ENCODE assay signal across 9 cellular contexts in genomic region chr19:45118591-45119355, GRCh38. TPM values are rescaled to one million over a fixed set of nuclear protein-coding genes. Genes with fewer than 3 reads are reported as not detected.
DNase-seq lines count a peak whose midpoint lies in the region; ATAC-seq, FAIRE-seq and TF ChIP-seq lines count a peak whose summit lies in the region.
"Not testable (repeated sequence)": the region's sequence is repeated elsewhere in the genome, so short reads cannot be mapped to it uniquely, and the experiment has no call there.
"Had no signal": no experiment of that assay in that cellular context is flagged by ENCODE, and none has a peak within 500 bp of the region (broad histone marks: within the 10 kb centered on the region; RNA-seq: fewer than 3 reads in every experiment).

No MANE protein-coding gene starts in this region.

- peaks cover 79% of the 10 kb centered on the region for H3K4me1 ChIP-seq in GM12878 (ENCODE audit: control insufficient read depth, insufficient read depth, low read length)

- not testable (repeated sequence) for TF ChIP-seq POLR2A in GM12891 (IDR thresholded peaks at IDR 0.05; ENCODE audit: low read depth, low read length); GM12878 (IDR thresholded peaks at IDR 0.05; ENCODE audit: low read depth, low read length)

- BruUV-seq in GM12878 (replicated peaks; lab: Mats Ljungman, UMichigan), result not testable (repeated sequence)

- peak; percentile 72 for FAIRE-seq in GM12891 (lab: Jason Lieb, UNC)
- not testable (repeated sequence) for FAIRE-seq in GM12878 (lab: Jason Lieb, UNC)

- TF ChIP-seq EP300 in GM12878 (IDR thresholded peaks at IDR 0.05; ENCODE audit: borderline replicate concordance in 1 of 2, control insufficient read depth in 1 of 2, low read depth in 2 of 2, low read length in 2 of 2), result not testable (repeated sequence)

- not testable (repeated sequence) for H4K20me1 ChIP-seq in GM12878 (ENCODE audit: control insufficient read depth, insufficient read depth)

- not testable (repeated sequence) for TF ChIP-seq RAD21 in GM12878 (IDR thresholded peaks at IDR 0.05; ENCODE audit: insufficient read depth, low read depth, low read length)

- peak overlapping the region; percentile 59 to 88 (median 72) for H3K27ac Mint-ChIP-seq in IgD-negative memory B cell
- H3K27ac Mint-ChIP-seq in activated CD4-positive, alpha-beta T cell treated with anti-CD3 and anti-CD28 coated beads for 36 hours, result peak overlapping the region; percentile 19
- H3K27ac Mint-ChIP-seq in naive B cell, result peak overlapping the region; percentile 72 to 94 (median 86)
- H3K27ac Mint-ChIP-seq in type B pancreatic cell, result peak overlapping the region; percentile 50

- DNase-seq in GM12891 (ENCODE audit: insufficient read length, low spot score); GM12878 (ENCODE audit: low read depth, low spot score); type B pancreatic cell (ENCODE audit: extremely low spot score, unreplicated experiment): not testable (repeated sequence)
- DNase-seq in NCI-H345 treated with DMSO at 0.1 percent for 48 hours (lab: John Stamatoyannopoulos, UW; ENCODE audit: unreplicated experiment), result peak; percentile 14
- peak; percentile 46 for DNase-seq in activated CD4-positive, alpha-beta T cell treated with anti-CD3 and anti-CD28 coated beads for 36 hours
- peak; percentile 42 for DNase-seq in naive B cell

- intact Hi-C loops in activated CD4-positive, alpha-beta T cell treated with anti-CD3 and anti-CD28 coated beads for 36 hours (cut with DNase I, micrococcal nuclease); GM12878 (cut with micrococcal nuclease; ENCODE audit: unreplicated experiment): not testable (repeated sequence)

- not testable (repeated sequence) for H3K36me3 Mint-ChIP-seq in IgD-negative memory B cell; activated CD4-positive, alpha-beta T cell treated with anti-CD3 and anti-CD28 coated beads for 36 hours (ENCODE audit: low read depth); naive B cell; type B pancreatic cell

- ATAC-seq in GM21381 (IDR thresholded peaks at IDR 0.05; ENCODE audit: unreplicated experiment) (peak; percentile 44), GM12878 (peak; percentile 57), naive B cell (ENCODE audit: low read depth in 2 of 2) (peak; percentile 53 to 55)
- ATAC-seq in activated CD4-positive, alpha-beta T cell treated with anti-CD3 and anti-CD28 coated beads for 36 hours, result peak; percentile 17

- H2AFZ ChIP-seq in GM12878 (ENCODE audit: control insufficient read depth, low read depth, low read length), result not testable (repeated sequence)

- in situ Hi-C loops in GM12878 (cut with MboI), result not testable (repeated sequence)

- H3K36me3 ChIP-seq in GM12878 (ENCODE audit: control insufficient read depth in 2 of 2, insufficient read depth in 2 of 2, low read length in 1 of 2), result not testable (repeated sequence)

- H3K9me3 Mint-ChIP-seq in IgD-negative memory B cell; activated CD4-positive, alpha-beta T cell treated with anti-CD3 and anti-CD28 coated beads for 36 hours (ENCODE audit: low read depth); naive B cell; type B pancreatic cell: not testable (repeated sequence)

- peak overlapping the region; percentile 81 for H3K4me2 ChIP-seq in GM12878 (ENCODE audit: control insufficient read depth, insufficient read depth)

- 5% methylated on average over 18 of the region's 18 CpGs for WGBS in GM12878 (ENCODE audit: insufficient coverage, insufficient replicate concordance, low lambda C conversion rate, missing lambda C conversion rate)

- peak overlapping the region; percentile 50 for H3K9ac ChIP-seq in GM12878 (ENCODE audit: control insufficient read depth, insufficient read depth, low read length)

- not testable (repeated sequence) for H3K27me3 ChIP-seq in GM12878 (replicated peaks in 1 of 2; ENCODE audit: control insufficient read depth in 2 of 2, insufficient read depth in 2 of 2, low read length in 1 of 2)

- RAD21 ChIA-PET in GM12878 (lab: Charles Lee; ENCODE audit: unreplicated experiment), result interaction anchor here (1.0 to 2.2 kb wide), 5 partner anchors 15 to 207 kb away, joined by 3 to 12 read pairs (median 4); partner anchors contain the start of genes BLOC1S3 and TRAPPC6A

- CTCF ChIA-PET in activated CD4-positive, alpha-beta T cell treated with anti-CD3 and anti-CD28 coated beads for 36 hours (lab: Charles Lee), result interaction anchor here (0.5 to 1.9 kb wide), 5 partner anchors 12 to 416 kb away, joined by 3 to 4 read pairs (median 3); partner anchors contain the start of gene PPP1R37
- CTCF ChIA-PET in GM12878 (lab: Yijun Ruan, JAX), result interaction anchor here (0.7 to 3.2 kb wide), 10 partner anchors 8 to 360 kb away, joined by 3 to 16 read pairs (median 6); partner anchors contain the start of genes BLOC1S3, PPP1R37 and TRAPPC6A

- peak overlapping the region; percentile 9 to 78 (median 58) for H3K4me3 Mint-ChIP-seq in IgD-negative memory B cell
- peak overlapping the region; percentile 39 for H3K4me3 Mint-ChIP-seq in activated CD4-positive, alpha-beta T cell treated with anti-CD3 and anti-CD28 coated beads for 36 hours
- H3K4me3 Mint-ChIP-seq in naive B cell, result peak overlapping the region; percentile 25 to 87 (median 74)
- not testable (repeated sequence) for H3K4me3 Mint-ChIP-seq in type B pancreatic cell

- POLR2A ChIA-PET in activated CD4-positive, alpha-beta T cell treated with anti-CD3 and anti-CD28 coated beads for 36 hours (lab: Charles Lee), result interaction anchor here (0.5 to 0.9 kb wide), 4 partner anchors 36 to 354 kb away, joined by 3 to 5 read pairs (median 4); no protein-coding TSS in a partner anchor
- POLR2A ChIA-PET in GM12878 (lab: Charles Lee), result interaction anchor here (0.7 to 2.9 kb wide), 8 partner anchors 14 to 349 kb away, joined by 3 to 18 read pairs (median 6); partner anchors contain the start of genes BLOC1S3, FOSB, PPP1R37 and TRAPPC6A

- not testable (repeated sequence) for TF ChIP-seq CTCF in GM12878 (IDR thresholded peaks at IDR 0.05 in 2 of 3, conservative IDR thresholded peaks at IDR 0.05 in 1 of 3; ENCODE audit: control insufficient read depth in 2 of 3, extremely low read depth in 1 of 3, insufficient read depth in 1 of 3, low read depth in 3 of 3, low read length in 3 of 3); type B pancreatic cell (conservative IDR thresholded peaks at IDR 0.05)

- H3K4me1 Mint-ChIP-seq in IgD-negative memory B cell (peaks cover 39 to 40% (median 40%) of the 10 kb centered on the region in 3 donors), naive B cell (peaks cover 54 to 93% (median 84%) of the 10 kb centered on the region in 3 donors), type B pancreatic cell (ENCODE audit: unreplicated experiment) (peaks cover 38% of the 10 kb centered on the region)
- peaks cover 69% of the 10 kb centered on the region for H3K4me1 Mint-ChIP-seq in activated CD4-positive, alpha-beta T cell treated with anti-CD3 and anti-CD28 coated beads for 36 hours

- SMC1A ChIA-PET in GM12878 (lab: Charles Lee; ENCODE audit: uncharacterized antibody, unreplicated experiment), result interaction anchor here (1.0 to 2.3 kb wide), 7 partner anchors 15 to 60 kb away, joined by 3 to 7 read pairs (median 4); partner anchors contain the start of genes BLOC1S3 and TRAPPC6A

- not testable (repeated sequence) for H3K27me3 Mint-ChIP-seq in IgD-negative memory B cell; activated CD4-positive, alpha-beta T cell treated with anti-CD3 and anti-CD28 coated beads for 36 hours; naive B cell; type B pancreatic cell

- H3K9me3 ChIP-seq in GM12878 (replicated peaks; ENCODE audit: control insufficient read depth, insufficient read depth, low read length), result not testable (repeated sequence)

- H3K79me2 ChIP-seq in GM12878 (ENCODE audit: control insufficient read depth, insufficient read depth, low read length), result peaks cover 66% of the 10 kb centered on the region

- peak overlapping the region; percentile 66 for H3K27ac ChIP-seq in GM12878 (ENCODE audit: control insufficient read depth, insufficient read depth)

- peak overlapping the region; percentile 31; the same call in 1 of the 2 replicates for H3K4me3 ChIP-seq in GM12878

RNA-seq across cellular contexts. Expression of gene PPP1R37, which starts 25.8 kb away (rescaled TPM):
- 9.5 TPM for polyA plus RNA-seq in GM12891 (2012; ENCODE audit: low read depth, missing spikeins)
- polyA plus RNA-seq in IgD-negative memory B cell, result 2.3 TPM
- total RNA-seq in activated CD4-positive, alpha-beta T cell treated with anti-CD3 and anti-CD28 coated beads for 36 hours, result 10 to 100 TPM; 12.5 to 14.1 TPM
- total RNA-seq in GM12878 (2013; cell fraction: nucleolus; rRNA removed), result 40.0 and 40.4 TPM in 2 replicates
- 18.3 and 21.3 TPM in 2 replicates for total RNA-seq in GM12878 (2014; rRNA removed)
- total RNA-seq in GM12878 (2014; rRNA removed; fragmentation: Illumina TruSeq; extraction: Trizol), result 4.0 and 5.1 TPM in 2 replicates
- total RNA-seq in GM12878 (2021), result 15.8 and 20.9 TPM in 2 replicates
- polyA plus RNA-seq in GM12878 (2011; ENCODE audit: low read depth), result 2.2 TPM
- polyA plus RNA-seq in GM12878 (2011; rRNA removed), result 5.5 and 9.5 TPM in 2 replicates
- 10.6 and 16.8 TPM in 2 replicates for polyA plus RNA-seq in GM12878 (2011; cell fraction: cytosol; rRNA removed)
- 80.7 and 84.7 TPM in 2 replicates for polyA plus RNA-seq in GM12878 (2011; cell fraction: nucleus; rRNA removed)
- polyA plus RNA-seq in GM12878 (2012), result 9.0 and 17.0 TPM in 2 replicates
- polyA plus RNA-seq in GM12878 (2014; fragmentation: Illumina TruSeq; extraction: Trizol), result 0.63 and 1.9 TPM in 2 replicates
- under 1 TPM in 1 of 2 experiments, not detected in 1; 0.09 TPM for polyA plus RNA-seq in GM12878 (2014; fragmentation: Nextera tagmentation; extraction: Ambion mirVana)
- polyA plus RNA-seq in GM12878 (2014; rRNA removed), result 17.5 and 20.7 TPM in 2 replicates
- polyA plus RNA-seq in GM12878 (2016; fragmentation: Nextera tagmentation; extraction: Ambion mirVana), result 1 to 10 TPM; 2.2 to 4.1 TPM
- 5.9 and 11.1 TPM in 2 replicates for polyA minus RNA-seq in GM12878 (2011; rRNA and poly(A)+ RNA removed)
- polyA minus RNA-seq in GM12878 (2011; cell fraction: cytosol; rRNA and poly(A)+ RNA removed), result 4.5 and 8.8 TPM in 2 replicates
- 12.8 and 20.3 TPM in 2 replicates for polyA minus RNA-seq in GM12878 (2011; cell fraction: nucleus; rRNA and poly(A)+ RNA removed)
- polyA plus RNA-seq in naive B cell (ENCODE audit: low read depth in 6 of 6), result 1 to 10 TPM in 1 of 6 donors, under 1 TPM in 4, not detected in 1; 0.20 to 1.4 (median 0.32) TPM
- 44.7 and 63.7 TPM in 2 replicates for total RNA-seq in type B pancreatic cell (ENCODE audit: low replicate concordance)

RNA-seq across cellular contexts. Expression of gene GEMIN7, which starts 39.7 kb away (rescaled TPM):
- 43.2 TPM for polyA plus RNA-seq in GM12891 (2012; ENCODE audit: low read depth, missing spikeins)
- 115 TPM for polyA plus RNA-seq in IgD-negative memory B cell
- total RNA-seq in activated CD4-positive, alpha-beta T cell treated with anti-CD3 and anti-CD28 coated beads for 36 hours, result 10 to 100 TPM; 35.4 to 35.5 TPM
- total RNA-seq in GM12878 (2013; cell fraction: nucleolus; rRNA removed), result 29.8 and 32.3 TPM in 2 replicates
- 36.9 and 44.8 TPM in 2 replicates for total RNA-seq in GM12878 (2014; rRNA removed)
- total RNA-seq in GM12878 (2014; rRNA removed; fragmentation: Illumina TruSeq; extraction: Trizol), result 25.2 and 26.5 TPM in 2 replicates
- 42.4 and 45.0 TPM in 2 replicates for total RNA-seq in GM12878 (2021)
- 50.7 TPM for polyA plus RNA-seq in GM12878 (2011; ENCODE audit: low read depth)
- polyA plus RNA-seq in GM12878 (2011; rRNA removed), result 27.5 and 43.3 TPM in 2 replicates
- polyA plus RNA-seq in GM12878 (2011; cell fraction: cytosol; rRNA removed), result 75.3 and 80.0 TPM in 2 replicates
- polyA plus RNA-seq in GM12878 (2011; cell fraction: nucleus; rRNA removed), result 104 and 138 TPM in 2 replicates
- polyA plus RNA-seq in GM12878 (2012), result 42.3 and 52.6 TPM in 2 replicates
- 11.7 and 21.1 TPM in 2 replicates for polyA plus RNA-seq in GM12878 (2014; fragmentation: Illumina TruSeq; extraction: Trizol)
- 10 to 100 TPM; 51.6 to 55.3 TPM for polyA plus RNA-seq in GM12878 (2014; fragmentation: Nextera tagmentation; extraction: Ambion mirVana)
- polyA plus RNA-seq in GM12878 (2014; rRNA removed), result 43.9 and 48.5 TPM in 2 replicates
- polyA plus RNA-seq in GM12878 (2016; fragmentation: Nextera tagmentation; extraction: Ambion mirVana), result 10 to 100 TPM; 75.5 to 76.7 TPM
- 12.9 and 37.6 TPM in 2 replicates for polyA minus RNA-seq in GM12878 (2011; rRNA and poly(A)+ RNA removed)
- 13.3 and 22.1 TPM in 2 replicates for polyA minus RNA-seq in GM12878 (2011; cell fraction: cytosol; rRNA and poly(A)+ RNA removed)
- polyA minus RNA-seq in GM12878 (2011; cell fraction: nucleus; rRNA and poly(A)+ RNA removed), result 12.8 and 21.5 TPM in 2 replicates
- polyA plus RNA-seq in naive B cell (ENCODE audit: low read depth in 6 of 6), result 100 to 1,000 TPM in 4 of 6 donors, 10 to 100 TPM in 2; 86.8 to 138 (median 102) TPM
- total RNA-seq in type B pancreatic cell (ENCODE audit: low replicate concordance), result 32.2 and 35.6 TPM in 2 replicates

RNA-seq across cellular contexts. Expression of gene NKPD1, which starts 42.0 kb away (rescaled TPM):
- polyA plus RNA-seq in GM12891 (2012; ENCODE audit: low read depth, missing spikeins), result 0.05 TPM
- polyA plus RNA-seq in IgD-negative memory B cell (not detected), GM12878 (2011; rRNA removed) (not detected in 2 replicates), GM12878 (2014; fragmentation: Illumina TruSeq; extraction: Trizol) (not detected in 2 replicates), GM12878 (2014; fragmentation: Nextera tagmentation; extraction: Ambion mirVana) (not detected), GM12878 (2014; rRNA removed) (0.04 and 0.18 TPM in 2 replicates), GM12878 (2016; fragmentation: Nextera tagmentation; extraction: Ambion mirVana) (not detected), naive B cell (ENCODE audit: low read depth in 6 of 6) (not detected)
- total RNA-seq in activated CD4-positive, alpha-beta T cell treated with anti-CD3 and anti-CD28 coated beads for 36 hours, result under 1 TPM; 0.09 to 0.11 TPM
- 1.4 and 1.6 TPM in 2 replicates for total RNA-seq in GM12878 (2013; cell fraction: nucleolus; rRNA removed)
- total RNA-seq in GM12878 (2014; rRNA removed) (0.05 and 0.06 TPM in 2 replicates), GM12878 (2014; rRNA removed; fragmentation: Illumina TruSeq; extraction: Trizol) (not detected in 2 replicates), GM12878 (2021) (0.05 and 0.13 TPM in 2 replicates), type B pancreatic cell (ENCODE audit: low replicate concordance) (0.56 and 1.3 TPM in 2 replicates)
- not detected for polyA plus RNA-seq in GM12878 (2011; ENCODE audit: low read depth)
- polyA plus RNA-seq in GM12878 (2011; cell fraction: cytosol; rRNA removed), result 0.03 TPM in 1 of 2 replicates, not detected in the other
- polyA plus RNA-seq in GM12878 (2011; cell fraction: nucleus; rRNA removed), result 0.28 and 0.37 TPM in 2 replicates
- 0.14 and 0.17 TPM in 2 replicates for polyA plus RNA-seq in GM12878 (2012)
- 0.05 TPM in 1 of 2 replicates, not detected in the other for polyA minus RNA-seq in GM12878 (2011; rRNA and poly(A)+ RNA removed)
- not detected in 2 replicates for polyA minus RNA-seq in GM12878 (2011; cell fraction: cytosol; rRNA and poly(A)+ RNA removed)
- 0.12 TPM in 1 of 2 replicates, not detected in the other for polyA minus RNA-seq in GM12878 (2011; cell fraction: nucleus; rRNA and poly(A)+ RNA removed)
- total RNA-seq: osteoblast had no signal

RNA-seq across cellular contexts. Expression of gene ZNF296, which starts 42.5 kb away (rescaled TPM):
- 6.5 TPM for polyA plus RNA-seq in GM12891 (2012; ENCODE audit: low read depth, missing spikeins)
- polyA plus RNA-seq in IgD-negative memory B cell, result 74.4 TPM
- total RNA-seq in activated CD4-positive, alpha-beta T cell treated with anti-CD3 and anti-CD28 coated beads for 36 hours, result 1 to 10 TPM; 3.1 to 4.8 TPM
- 5.5 and 7.7 TPM in 2 replicates for total RNA-seq in GM12878 (2013; cell fraction: nucleolus; rRNA removed)
- total RNA-seq in GM12878 (2014; rRNA removed), result 2.0 and 3.5 TPM in 2 replicates
- total RNA-seq in GM12878 (2014; rRNA removed; fragmentation: Illumina TruSeq; extraction: Trizol), result 0.83 and 0.98 TPM in 2 replicates
- 21.3 and 23.5 TPM in 2 replicates for total RNA-seq in GM12878 (2021)
- 3.8 TPM for polyA plus RNA-seq in GM12878 (2011; ENCODE audit: low read depth)
- 0.24 and 0.92 TPM in 2 replicates for polyA plus RNA-seq in GM12878 (2011; rRNA removed)
- 2.8 and 2.9 TPM in 2 replicates for polyA plus RNA-seq in GM12878 (2011; cell fraction: cytosol; rRNA removed)
- polyA plus RNA-seq in GM12878 (2011; cell fraction: nucleus; rRNA removed), result 8.0 and 12.0 TPM in 2 replicates
- 12.1 and 14.3 TPM in 2 replicates for polyA plus RNA-seq in GM12878 (2012)
- 0.53 TPM in 1 of 2 replicates, not detected in the other for polyA plus RNA-seq in GM12878 (2014; fragmentation: Illumina TruSeq; extraction: Trizol)
- polyA plus RNA-seq in GM12878 (2014; fragmentation: Nextera tagmentation; extraction: Ambion mirVana), result under 1 TPM in 1 of 2 experiments, not detected in 1; 0.44 TPM
- 7.5 and 11.8 TPM in 2 replicates for polyA plus RNA-seq in GM12878 (2014; rRNA removed)
- 10 to 100 TPM; 21.9 to 23.6 TPM for polyA plus RNA-seq in GM12878 (2016; fragmentation: Nextera tagmentation; extraction: Ambion mirVana)
- polyA minus RNA-seq in GM12878 (2011; rRNA and poly(A)+ RNA removed), result 0.66 and 4.7 TPM in 2 replicates
- polyA minus RNA-seq in GM12878 (2011; cell fraction: cytosol; rRNA and poly(A)+ RNA removed), result 7.4 and 9.8 TPM in 2 replicates
- 3.3 and 9.2 TPM in 2 replicates for polyA minus RNA-seq in GM12878 (2011; cell fraction: nucleus; rRNA and poly(A)+ RNA removed)
- 10 to 100 TPM in 5 of 6 donors, 1 to 10 TPM in 1; 7.2 to 35.9 (median 13.7) TPM for polyA plus RNA-seq in naive B cell (ENCODE audit: low read depth in 6 of 6)
- total RNA-seq in type B pancreatic cell (ENCODE audit: low replicate concordance), result 2.2 and 3.7 TPM in 2 replicates
- total RNA-seq: osteoblast had no signal

RNA-seq across cellular contexts. Expression of gene TRAPPC6A, which starts 59.3 kb away (rescaled TPM):
- 106 TPM for polyA plus RNA-seq in GM12891 (2012; ENCODE audit: low read depth, missing spikeins)
- polyA plus RNA-seq in IgD-negative memory B cell, result 158 TPM
- 10 to 100 TPM; 18.3 to 25.1 TPM for total RNA-seq in activated CD4-positive, alpha-beta T cell treated with anti-CD3 and anti-CD28 coated beads for 36 hours
- 3.3 and 5.8 TPM in 2 replicates for total RNA-seq in GM12878 (2013; cell fraction: nucleolus; rRNA removed)
- total RNA-seq in GM12878 (2014; rRNA removed), result 46.8 and 48.8 TPM in 2 replicates
- 21.5 and 23.8 TPM in 2 replicates for total RNA-seq in GM12878 (2014; rRNA removed; fragmentation: Illumina TruSeq; extraction: Trizol)
- 62.8 and 66.8 TPM in 2 replicates for total RNA-seq in GM12878 (2021)
- polyA plus RNA-seq in GM12878 (2011; ENCODE audit: low read depth), result 37.6 TPM
- 15.1 and 24.9 TPM in 2 replicates for polyA plus RNA-seq in GM12878 (2011; rRNA removed)
- polyA plus RNA-seq in GM12878 (2011; cell fraction: cytosol; rRNA removed), result 59.6 and 60.5 TPM in 2 replicates
- 31.2 and 40.5 TPM in 2 replicates for polyA plus RNA-seq in GM12878 (2011; cell fraction: nucleus; rRNA removed)
- 90.0 and 92.6 TPM in 2 replicates for polyA plus RNA-seq in GM12878 (2012)
- polyA plus RNA-seq in GM12878 (2014; fragmentation: Illumina TruSeq; extraction: Trizol), result 1.4 and 16.8 TPM in 2 replicates
- polyA plus RNA-seq in GM12878 (2014; fragmentation: Nextera tagmentation; extraction: Ambion mirVana), result 10 to 100 TPM in 1 of 2 experiments, 1 to 10 TPM in 1; 1.8 to 20.3 TPM
- 66.7 and 68.2 TPM in 2 replicates for polyA plus RNA-seq in GM12878 (2014; rRNA removed)
- polyA plus RNA-seq in GM12878 (2016; fragmentation: Nextera tagmentation; extraction: Ambion mirVana), result 10 to 100 TPM; 82.8 to 83.9 TPM
- 3.4 and 16.2 TPM in 2 replicates for polyA minus RNA-seq in GM12878 (2011; rRNA and poly(A)+ RNA removed)
- 3.7 and 7.6 TPM in 2 replicates for polyA minus RNA-seq in GM12878 (2011; cell fraction: cytosol; rRNA and poly(A)+ RNA removed)
- polyA minus RNA-seq in GM12878 (2011; cell fraction: nucleus; rRNA and poly(A)+ RNA removed), result 3.6 and 3.9 TPM in 2 replicates
- 100 to 1,000 TPM; 114 to 248 (median 134) TPM for polyA plus RNA-seq in naive B cell (ENCODE audit: low read depth in 6 of 6)
- total RNA-seq in type B pancreatic cell (ENCODE audit: low replicate concordance), result 36.7 and 41.3 TPM in 2 replicates

Comparison
In these comparisons a context has a peak if more than half of its experiments do, and no peak if none do; other contexts are left out.
1. H3K27ac Mint-ChIP-seq: peak in every context shown above with its lines; median percentile 86 in naive B cell; 72 in IgD-negative memory B cell; 50 in type B pancreatic cell; 19 in activated CD4-positive, alpha-beta T cell treated with anti-CD3 and anti-CD28 coated beads for 36 hours.